Comparison of ENCODE assay signal across 1 cellular context in the genomic region with DNA sequence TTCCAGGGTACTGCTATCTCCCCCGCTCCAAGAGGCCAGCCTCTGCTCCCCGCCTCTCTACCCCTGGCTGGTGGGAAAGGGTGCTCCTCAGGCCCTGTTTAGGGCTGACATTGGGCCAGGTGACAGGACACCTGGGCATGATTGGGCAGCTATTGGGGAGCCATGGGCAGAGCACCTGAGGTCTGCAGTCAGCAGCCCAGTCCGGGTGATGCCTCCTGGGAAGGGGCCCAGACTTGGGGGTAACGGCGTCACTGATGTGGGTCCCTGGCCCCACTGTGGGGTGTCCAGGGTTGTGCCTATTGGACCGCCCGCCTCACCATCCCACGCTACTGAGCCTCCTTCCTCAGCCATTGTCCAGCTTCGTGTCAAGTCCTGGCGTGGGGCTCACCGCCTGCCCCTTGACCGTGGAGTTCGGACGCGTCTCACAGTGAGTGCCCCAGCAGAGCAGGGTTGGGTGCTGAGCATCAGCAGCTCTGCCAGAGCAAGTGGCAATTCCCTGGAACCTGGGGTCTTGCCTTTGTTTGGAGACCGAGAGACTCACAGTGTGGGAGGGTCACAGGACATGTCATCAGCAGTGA.
TF ChIP-seq lines count a peak whose summit lies in the region.

No MANE protein-coding gene starts in this region.

TF ChIP-seq in IMR-90, 13 proteins besides CTCF, POLR2A, EP300 and RAD21:
- TF ChIP-seq FOS (IDR thresholded peaks at IDR 0.05; ENCODE audit: low read depth, low read length) (no peak), MAZ (IDR thresholded peaks at IDR 0.05; ENCODE audit: borderline replicate concordance, low read depth, low read length) (no peak), MAFK (IDR thresholded peaks at IDR 0.05; ENCODE audit: low read depth, low read length) (no peak), BHLHE40 (IDR thresholded peaks at IDR 0.05; ENCODE audit: low read depth, low read length) (no peak), CEBPB (IDR thresholded peaks at IDR 0.05; ENCODE audit: low read depth, low read length) (no peak), RCOR1 (IDR thresholded peaks at IDR 0.05; ENCODE audit: insufficient replicate concordance, low read length) (no peak), MXI1 (IDR thresholded peaks at IDR 0.05; ENCODE audit: borderline replicate concordance, low read depth, low read length) (no peak)
